Comparison of ENCODE assay signal across 19 cellular contexts in the genomic region with DNA sequence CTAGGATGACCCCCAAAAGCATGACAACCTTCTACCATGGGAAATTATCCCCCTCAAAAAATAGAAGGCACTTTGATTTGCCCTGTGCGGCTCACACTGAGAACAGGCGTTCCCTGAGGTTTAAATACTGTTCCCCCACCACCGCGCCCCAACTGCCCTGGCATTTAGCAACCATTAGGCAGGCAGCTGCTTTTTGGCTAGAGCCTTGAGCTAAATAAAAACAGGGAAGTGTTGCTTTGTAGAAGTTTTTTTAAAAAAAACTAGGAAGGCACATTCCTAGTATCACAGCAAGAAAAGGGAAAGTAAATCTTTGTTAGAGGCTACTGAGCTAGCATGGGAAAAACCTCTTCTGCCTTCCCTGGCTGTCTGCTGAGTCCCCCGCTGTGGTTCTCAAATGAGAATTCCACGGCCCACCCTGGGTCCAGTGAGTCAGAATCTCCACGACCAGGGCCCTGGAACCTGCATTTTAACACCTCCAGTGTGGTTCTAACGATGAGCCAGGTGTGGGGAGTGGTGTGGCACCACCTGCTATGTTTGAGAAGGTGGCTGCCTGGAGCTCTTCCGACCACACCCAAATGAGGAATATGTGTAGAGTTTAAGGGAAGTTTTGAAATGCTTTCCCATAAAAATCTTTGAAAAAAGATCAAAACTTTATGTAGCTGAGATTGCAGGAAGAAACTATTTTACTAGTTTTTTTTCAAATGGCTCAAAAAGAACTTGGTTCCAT.
"Had no signal": no experiment of that assay in that cellular context is flagged by ENCODE, and none has a peak within 500 bp of the region (broad histone marks: within the 10 kb centered on the region; RNA-seq: fewer than 3 reads in every experiment).

No MANE protein-coding gene starts in this region.

- H3K4me2 ChIP-seq: neural progenitor cell had no signal

- H3K9ac ChIP-seq: neural progenitor cell had no signal

- H2AFZ ChIP-seq: neural progenitor cell had no signal

- H3K27me3 ChIP-seq: esophagus squamous epithelium, neural progenitor cell, right atrium auricular region, spleen, transverse colon had no signal

- H3K27ac ChIP-seq: epithelial cell of prostate, esophagus squamous epithelium, left ventricle myocardium inferior, neural progenitor cell, right atrium auricular region, spleen, transverse colon had no signal

- DNase-seq: activated B cell treated with CpG ODN at 0.5 μM for 24 hours; activated CD8-positive, alpha-beta memory T cell treated with anti-CD3 and anti-CD28 coated beads, Interleukin-2, amount 10 ng/mL, durations not matched to agents 7 days and 5 days; activated CD8-positive, alpha-beta T cell treated with anti-CD3 and anti-CD28 coated beads, Interleukin-2, amount 10 ng/mL, durations not matched to agents 7 days and 5 days; activated naive CD4-positive, alpha-beta T cell; activated T-cell treated with anti-CD3 and anti-CD28 coated beads, Interleukin-2, amount 50 U/mL, for 48 hours; dermis blood vessel endothelial cell; effector CD4-positive, alpha-beta T cell; esophagus squamous epithelium; left ventricle myocardium inferior; naive thymus-derived CD8-positive, alpha-beta T cell; occipital lobe; spleen; stimulated activated naive CD4-positive, alpha-beta T cell treated with Interleukin-2 at 50 U/mL for 16 hours; T-helper 1 cell; transverse colon had no signal

- H3K9me3 ChIP-seq: esophagus squamous epithelium, left ventricle myocardium inferior, right atrium auricular region, transverse colon had no signal

- H3K36me3 ChIP-seq: esophagus squamous epithelium, left ventricle myocardium inferior, neural progenitor cell, right atrium auricular region, spleen, transverse colon had no signal

- H3K4me1 ChIP-seq: esophagus squamous epithelium, left ventricle myocardium inferior, neural progenitor cell, right atrium auricular region, spleen, transverse colon had no signal

- H3K4me3 ChIP-seq: esophagus squamous epithelium, left ventricle myocardium inferior, lung, neural progenitor cell, right atrium auricular region, spleen, transverse colon had no signal
